Comparison of ENCODE assay signal across 20 cellular contexts in genomic region chrX:43688586-43688985, GRCh38.
"Had no signal": no experiment of that assay in that cellular context is flagged by ENCODE, and none has a peak within 500 bp of the region (broad histone marks: within the 10 kb centered on the region; RNA-seq: fewer than 3 reads in every experiment).

No MANE protein-coding gene starts in this region.

- H3K27me3 ChIP-seq: colonic mucosa, esophagus squamous epithelium, ovary, thyroid gland, vagina had no signal

- ATAC-seq: left ventricle myocardium superior; lower lobe of right lung; natural killer cell; psoas muscle; right cardiac atrium; stimulated activated memory B cell treated with anti-CD40 and anti-IgM and Interleukin-4, amounts not matched to agents 10 μg/mL and 1 μg/mL and 100 μg/mL, for 72 hours had no signal

- H3K9me3 ChIP-seq: colonic mucosa, esophagus squamous epithelium, lower lobe of right lung, ovary, psoas muscle, spleen, thyroid gland, vagina had no signal

- H3K27ac ChIP-seq: colonic mucosa, lower lobe of right lung, ovary, psoas muscle, skin epidermis, spleen, vagina had no signal

- H3K36me3 ChIP-seq: colonic mucosa, lower lobe of right lung, ovary, spleen, vagina had no signal

- H3K4me1 ChIP-seq: colonic mucosa, psoas muscle, spleen had no signal

- H3K4me3 ChIP-seq: colonic mucosa, esophagus squamous epithelium, lower lobe of right lung, ovary, psoas muscle, skin epidermis, spleen, thyroid gland, vagina had no signal

- DNase-seq: colonic mucosa; effector CD8-positive, alpha-beta T cell; endodermal cell; erythroblast; esophagus squamous epithelium; head of caudate nucleus; left ventricle myocardium superior; lower lobe of right lung; natural killer cell; occipital lobe; ovary; posterior cingulate gyrus; psoas muscle; right cardiac atrium; spleen; stimulated activated CD4-positive, alpha-beta T cell treated with anti-CD3 and anti-CD28 coated beads, Interleukin-4, amount 100 ng/mL, for 4 hours; thyroid gland had no signal
